Comparison of ENCODE assay signal across 1 cellular context in the genomic region with DNA sequence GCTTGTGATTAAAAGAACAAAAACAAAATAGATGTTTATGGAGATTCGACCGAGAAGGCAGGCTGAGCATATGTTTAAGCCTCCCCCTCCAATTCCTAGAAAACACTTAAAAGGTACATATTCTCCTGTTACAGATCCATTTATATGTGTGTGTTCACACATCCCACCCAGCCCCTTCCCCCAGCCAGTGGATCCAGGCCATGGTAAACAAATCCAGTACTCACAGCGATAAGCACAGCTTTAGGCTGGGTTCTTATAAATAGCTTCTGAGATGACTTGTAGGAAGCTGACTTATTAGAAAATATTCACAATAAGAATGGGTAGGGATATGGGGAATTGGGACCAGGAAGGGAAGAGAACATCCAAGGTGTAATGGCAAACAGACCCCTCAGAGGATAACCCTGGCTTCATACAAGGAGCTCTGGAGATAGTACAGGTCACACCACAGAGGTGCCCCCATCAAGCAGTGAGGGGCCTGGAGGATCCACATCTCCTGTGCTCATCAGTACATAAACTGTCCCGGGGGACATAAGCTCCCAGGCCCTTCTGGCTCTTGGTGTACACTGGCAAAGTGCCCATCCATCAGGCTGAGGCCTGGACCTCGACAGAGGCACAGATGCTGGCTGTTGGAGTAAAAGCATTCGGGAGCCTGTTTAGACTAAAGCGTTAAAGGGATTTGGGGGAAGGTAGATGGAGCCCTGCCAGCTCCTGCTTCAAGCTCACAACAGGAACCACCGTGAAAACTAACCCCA.
TF ChIP-seq lines count a peak whose summit lies in the region.

No MANE protein-coding gene starts in this region.

TF ChIP-seq in HEK293, 187 proteins besides CTCF, POLR2A, EP300 and RAD21 (continued from another document and continues in another):
- TF ChIP-seq ZNF558 (tag by site-specific recombination; IDR thresholded peaks at IDR 0.05) (no peak), ZNF521 (tag by site-specific recombination; IDR thresholded peaks at IDR 0.05) (no peak), ZNF549 (tag by site-specific recombination; IDR thresholded peaks at IDR 0.05) (no peak), ZNF510 (tag by site-specific recombination; IDR thresholded peaks at IDR 0.05; ENCODE audit: insufficient replicate concordance) (no peak), ZNF501 (tag by site-specific recombination; IDR thresholded peaks at IDR 0.05) (no peak), ZNF211 (tag by site-specific recombination; IDR thresholded peaks at IDR 0.05; ENCODE audit: low read depth) (no peak), HOXA7 (CRISPR knock-in tag; IDR thresholded peaks at IDR 0.05; ENCODE audit: borderline replicate concordance) (no peak), ZBTB48 (tag by site-specific recombination; IDR thresholded peaks at IDR 0.05) (peak; percentile 57; the same call in 1 of the 2 replicates), TRIM28 (IDR thresholded peaks at IDR 0.05; ENCODE audit: borderline replicate concordance, low read length) (no peak), KLF8 (tag by site-specific recombination; IDR thresholded peaks at IDR 0.05) (no peak), ZNF394 (tag by site-specific recombination; IDR thresholded peaks at IDR 0.05; ENCODE audit: borderline replicate concordance) (no peak), ZNF16 (tag by site-specific recombination; IDR thresholded peaks at IDR 0.05; ENCODE audit: low read depth) (no peak), ZNF223 (tag by site-specific recombination; IDR thresholded peaks at IDR 0.05) (no peak), TCF7L2 (IDR thresholded peaks at IDR 0.05; ENCODE audit: borderline replicate concordance, low read depth, low read length) (no peak), ZBTB1 (tag by site-specific recombination; IDR thresholded peaks at IDR 0.05) (no peak), ZNF768 (tag by site-specific recombination; IDR thresholded peaks at IDR 0.05) (no peak), SP2 (tag by site-specific recombination; IDR thresholded peaks at IDR 0.05) (no peak), ZNF76 (tag by site-specific recombination; IDR thresholded peaks at IDR 0.05; ENCODE audit: borderline replicate concordance, low read depth) (no peak), ZSCAN23 (tag by site-specific recombination; IDR thresholded peaks at IDR 0.05) (no peak), ZNF174 (tag by site-specific recombination; IDR thresholded peaks at IDR 0.05) (no peak), SP3 (tag by site-specific recombination; IDR thresholded peaks at IDR 0.05) (no peak), HOXD13 (CRISPR knock-in tag; IDR thresholded peaks at IDR 0.05; ENCODE audit: borderline replicate concordance) (no peak), ZXDB (tag by site-specific recombination; IDR thresholded peaks at IDR 0.05) (no peak; the same call in 1 of the 2 replicates), ZSCAN16 (tag by site-specific recombination; IDR thresholded peaks at IDR 0.05) (no peak), SCRT2 (tag by site-specific recombination; IDR thresholded peaks at IDR 0.05) (no peak), ZNF133 (tag by site-specific recombination; IDR thresholded peaks at IDR 0.05) (no peak), ZBTB8A (tag by site-specific recombination; IDR thresholded peaks at IDR 0.05) (0 out of 2 replicates have a peak, but pooled peaks have one; percentile 16), ZNF221 (tag by site-specific recombination; IDR thresholded peaks at IDR 0.05; ENCODE audit: borderline replicate concordance) (no peak), ZNF792 (tag by site-specific recombination; IDR thresholded peaks at IDR 0.05) (no peak), ZNF561 (tag by site-specific recombination; IDR thresholded peaks at IDR 0.05; ENCODE audit: borderline replicate concordance) (no peak)
- TF ChIP-seq, protein P1, sequence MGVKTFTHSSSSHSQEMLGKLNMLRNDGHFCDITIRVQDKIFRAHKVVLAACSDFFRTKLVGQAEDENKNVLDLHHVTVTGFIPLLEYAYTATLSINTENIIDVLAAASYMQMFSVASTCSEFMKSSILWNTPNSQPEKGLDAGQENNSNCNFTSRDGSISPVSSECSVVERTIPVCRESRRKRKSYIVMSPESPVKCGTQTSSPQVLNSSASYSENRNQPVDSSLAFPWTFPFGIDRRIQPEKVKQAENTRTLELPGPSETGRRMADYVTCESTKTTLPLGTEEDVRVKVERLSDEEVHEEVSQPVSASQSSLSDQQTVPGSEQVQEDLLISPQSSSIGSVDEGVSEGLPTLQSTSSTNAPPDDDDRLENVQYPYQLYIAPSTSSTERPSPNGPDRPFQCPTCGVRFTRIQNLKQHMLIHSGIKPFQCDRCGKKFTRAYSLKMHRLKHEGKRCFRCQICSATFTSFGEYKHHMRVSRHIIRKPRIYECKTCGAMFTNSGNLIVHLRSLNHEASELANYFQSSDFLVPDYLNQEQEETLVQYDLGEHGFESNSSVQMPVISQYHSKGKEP (tag by site-specific recombination; IDR thresholded peaks at IDR 0.05) = no peak
- TF ChIP-seq, protein P2, sequence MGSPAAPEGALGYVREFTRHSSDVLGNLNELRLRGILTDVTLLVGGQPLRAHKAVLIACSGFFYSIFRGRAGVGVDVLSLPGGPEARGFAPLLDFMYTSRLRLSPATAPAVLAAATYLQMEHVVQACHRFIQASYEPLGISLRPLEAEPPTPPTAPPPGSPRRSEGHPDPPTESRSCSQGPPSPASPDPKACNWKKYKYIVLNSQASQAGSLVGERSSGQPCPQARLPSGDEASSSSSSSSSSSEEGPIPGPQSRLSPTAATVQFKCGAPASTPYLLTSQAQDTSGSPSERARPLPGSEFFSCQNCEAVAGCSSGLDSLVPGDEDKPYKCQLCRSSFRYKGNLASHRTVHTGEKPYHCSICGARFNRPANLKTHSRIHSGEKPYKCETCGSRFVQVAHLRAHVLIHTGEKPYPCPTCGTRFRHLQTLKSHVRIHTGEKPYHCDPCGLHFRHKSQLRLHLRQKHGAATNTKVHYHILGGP (tag by site-specific recombination; IDR thresholded peaks at IDR 0.05) = peak; percentile 81
- TF ChIP-seq, protein P3, sequence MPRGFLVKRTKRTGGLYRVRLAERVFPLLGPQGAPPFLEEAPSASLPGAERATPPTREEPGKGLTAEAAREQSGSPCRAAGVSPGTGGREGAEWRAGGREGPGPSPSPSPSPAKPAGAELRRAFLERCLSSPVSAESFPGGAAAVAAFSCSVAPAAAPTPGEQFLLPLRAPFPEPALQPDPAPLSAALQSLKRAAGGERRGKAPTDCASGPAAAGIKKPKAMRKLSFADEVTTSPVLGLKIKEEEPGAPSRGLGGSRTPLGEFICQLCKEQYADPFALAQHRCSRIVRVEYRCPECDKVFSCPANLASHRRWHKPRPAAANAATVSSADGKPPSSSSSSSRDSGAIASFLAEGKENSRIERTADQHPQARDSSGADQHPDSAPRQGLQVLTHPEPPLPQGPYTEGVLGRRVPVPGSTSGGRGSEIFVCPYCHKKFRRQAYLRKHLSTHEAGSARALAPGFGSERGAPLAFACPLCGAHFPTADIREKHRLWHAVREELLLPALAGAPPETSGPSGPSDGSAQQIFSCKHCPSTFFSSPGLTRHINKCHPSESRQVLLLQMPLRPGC (tag by site-specific recombination; IDR thresholded peaks at IDR 0.05) = no peak
- TF ChIP-seq, protein P4, sequence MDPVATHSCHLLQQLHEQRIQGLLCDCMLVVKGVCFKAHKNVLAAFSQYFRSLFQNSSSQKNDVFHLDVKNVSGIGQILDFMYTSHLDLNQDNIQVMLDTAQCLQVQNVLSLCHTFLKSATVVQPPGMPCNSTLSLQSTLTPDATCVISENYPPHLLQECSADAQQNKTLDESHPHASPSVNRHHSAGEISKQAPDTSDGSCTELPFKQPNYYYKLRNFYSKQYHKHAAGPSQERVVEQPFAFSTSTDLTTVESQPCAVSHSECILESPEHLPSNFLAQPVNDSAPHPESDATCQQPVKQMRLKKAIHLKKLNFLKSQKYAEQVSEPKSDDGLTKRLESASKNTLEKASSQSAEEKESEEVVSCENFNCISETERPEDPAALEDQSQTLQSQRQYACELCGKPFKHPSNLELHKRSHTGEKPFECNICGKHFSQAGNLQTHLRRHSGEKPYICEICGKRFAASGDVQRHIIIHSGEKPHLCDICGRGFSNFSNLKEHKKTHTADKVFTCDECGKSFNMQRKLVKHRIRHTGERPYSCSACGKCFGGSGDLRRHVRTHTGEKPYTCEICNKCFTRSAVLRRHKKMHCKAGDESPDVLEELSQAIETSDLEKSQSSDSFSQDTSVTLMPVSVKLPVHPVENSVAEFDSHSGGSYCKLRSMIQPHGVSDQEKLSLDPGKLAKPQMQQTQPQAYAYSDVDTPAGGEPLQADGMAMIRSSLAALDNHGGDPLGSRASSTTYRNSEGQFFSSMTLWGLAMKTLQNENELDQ (tag by site-specific recombination; IDR thresholded peaks at IDR 0.05; ENCODE audit: low read depth) = no peak
- TF ChIP-seq, protein P5, sequence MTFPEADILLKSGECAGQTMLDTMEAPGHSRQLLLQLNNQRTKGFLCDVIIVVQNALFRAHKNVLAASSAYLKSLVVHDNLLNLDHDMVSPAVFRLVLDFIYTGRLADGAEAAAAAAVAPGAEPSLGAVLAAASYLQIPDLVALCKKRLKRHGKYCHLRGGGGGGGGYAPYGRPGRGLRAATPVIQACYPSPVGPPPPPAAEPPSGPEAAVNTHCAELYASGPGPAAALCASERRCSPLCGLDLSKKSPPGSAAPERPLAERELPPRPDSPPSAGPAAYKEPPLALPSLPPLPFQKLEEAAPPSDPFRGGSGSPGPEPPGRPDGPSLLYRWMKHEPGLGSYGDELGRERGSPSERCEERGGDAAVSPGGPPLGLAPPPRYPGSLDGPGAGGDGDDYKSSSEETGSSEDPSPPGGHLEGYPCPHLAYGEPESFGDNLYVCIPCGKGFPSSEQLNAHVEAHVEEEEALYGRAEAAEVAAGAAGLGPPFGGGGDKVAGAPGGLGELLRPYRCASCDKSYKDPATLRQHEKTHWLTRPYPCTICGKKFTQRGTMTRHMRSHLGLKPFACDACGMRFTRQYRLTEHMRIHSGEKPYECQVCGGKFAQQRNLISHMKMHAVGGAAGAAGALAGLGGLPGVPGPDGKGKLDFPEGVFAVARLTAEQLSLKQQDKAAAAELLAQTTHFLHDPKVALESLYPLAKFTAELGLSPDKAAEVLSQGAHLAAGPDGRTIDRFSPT (tag by site-specific recombination; IDR thresholded peaks at IDR 0.05) = no peak
- TF ChIP-seq, protein P6, sequence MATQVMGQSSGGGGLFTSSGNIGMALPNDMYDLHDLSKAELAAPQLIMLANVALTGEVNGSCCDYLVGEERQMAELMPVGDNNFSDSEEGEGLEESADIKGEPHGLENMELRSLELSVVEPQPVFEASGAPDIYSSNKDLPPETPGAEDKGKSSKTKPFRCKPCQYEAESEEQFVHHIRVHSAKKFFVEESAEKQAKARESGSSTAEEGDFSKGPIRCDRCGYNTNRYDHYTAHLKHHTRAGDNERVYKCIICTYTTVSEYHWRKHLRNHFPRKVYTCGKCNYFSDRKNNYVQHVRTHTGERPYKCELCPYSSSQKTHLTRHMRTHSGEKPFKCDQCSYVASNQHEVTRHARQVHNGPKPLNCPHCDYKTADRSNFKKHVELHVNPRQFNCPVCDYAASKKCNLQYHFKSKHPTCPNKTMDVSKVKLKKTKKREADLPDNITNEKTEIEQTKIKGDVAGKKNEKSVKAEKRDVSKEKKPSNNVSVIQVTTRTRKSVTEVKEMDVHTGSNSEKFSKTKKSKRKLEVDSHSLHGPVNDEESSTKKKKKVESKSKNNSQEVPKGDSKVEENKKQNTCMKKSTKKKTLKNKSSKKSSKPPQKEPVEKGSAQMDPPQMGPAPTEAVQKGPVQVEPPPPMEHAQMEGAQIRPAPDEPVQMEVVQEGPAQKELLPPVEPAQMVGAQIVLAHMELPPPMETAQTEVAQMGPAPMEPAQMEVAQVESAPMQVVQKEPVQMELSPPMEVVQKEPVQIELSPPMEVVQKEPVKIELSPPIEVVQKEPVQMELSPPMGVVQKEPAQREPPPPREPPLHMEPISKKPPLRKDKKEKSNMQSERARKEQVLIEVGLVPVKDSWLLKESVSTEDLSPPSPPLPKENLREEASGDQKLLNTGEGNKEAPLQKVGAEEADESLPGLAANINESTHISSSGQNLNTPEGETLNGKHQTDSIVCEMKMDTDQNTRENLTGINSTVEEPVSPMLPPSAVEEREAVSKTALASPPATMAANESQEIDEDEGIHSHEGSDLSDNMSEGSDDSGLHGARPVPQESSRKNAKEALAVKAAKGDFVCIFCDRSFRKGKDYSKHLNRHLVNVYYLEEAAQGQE (tag by site-specific recombination; IDR thresholded peaks at IDR 0.05) = no peak
- TF ChIP-seq, protein P7, sequence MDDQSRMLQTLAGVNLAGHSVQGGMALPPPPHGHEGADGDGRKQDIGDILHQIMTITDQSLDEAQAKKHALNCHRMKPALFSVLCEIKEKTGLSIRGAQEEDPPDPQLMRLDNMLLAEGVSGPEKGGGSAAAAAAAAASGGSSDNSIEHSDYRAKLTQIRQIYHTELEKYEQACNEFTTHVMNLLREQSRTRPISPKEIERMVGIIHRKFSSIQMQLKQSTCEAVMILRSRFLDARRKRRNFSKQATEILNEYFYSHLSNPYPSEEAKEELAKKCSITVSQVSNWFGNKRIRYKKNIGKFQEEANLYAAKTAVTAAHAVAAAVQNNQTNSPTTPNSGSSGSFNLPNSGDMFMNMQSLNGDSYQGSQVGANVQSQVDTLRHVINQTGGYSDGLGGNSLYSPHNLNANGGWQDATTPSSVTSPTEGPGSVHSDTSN (CRISPR knock-in tag; IDR thresholded peaks at IDR 0.05) = no peak
- TF ChIP-seq, protein P8, sequence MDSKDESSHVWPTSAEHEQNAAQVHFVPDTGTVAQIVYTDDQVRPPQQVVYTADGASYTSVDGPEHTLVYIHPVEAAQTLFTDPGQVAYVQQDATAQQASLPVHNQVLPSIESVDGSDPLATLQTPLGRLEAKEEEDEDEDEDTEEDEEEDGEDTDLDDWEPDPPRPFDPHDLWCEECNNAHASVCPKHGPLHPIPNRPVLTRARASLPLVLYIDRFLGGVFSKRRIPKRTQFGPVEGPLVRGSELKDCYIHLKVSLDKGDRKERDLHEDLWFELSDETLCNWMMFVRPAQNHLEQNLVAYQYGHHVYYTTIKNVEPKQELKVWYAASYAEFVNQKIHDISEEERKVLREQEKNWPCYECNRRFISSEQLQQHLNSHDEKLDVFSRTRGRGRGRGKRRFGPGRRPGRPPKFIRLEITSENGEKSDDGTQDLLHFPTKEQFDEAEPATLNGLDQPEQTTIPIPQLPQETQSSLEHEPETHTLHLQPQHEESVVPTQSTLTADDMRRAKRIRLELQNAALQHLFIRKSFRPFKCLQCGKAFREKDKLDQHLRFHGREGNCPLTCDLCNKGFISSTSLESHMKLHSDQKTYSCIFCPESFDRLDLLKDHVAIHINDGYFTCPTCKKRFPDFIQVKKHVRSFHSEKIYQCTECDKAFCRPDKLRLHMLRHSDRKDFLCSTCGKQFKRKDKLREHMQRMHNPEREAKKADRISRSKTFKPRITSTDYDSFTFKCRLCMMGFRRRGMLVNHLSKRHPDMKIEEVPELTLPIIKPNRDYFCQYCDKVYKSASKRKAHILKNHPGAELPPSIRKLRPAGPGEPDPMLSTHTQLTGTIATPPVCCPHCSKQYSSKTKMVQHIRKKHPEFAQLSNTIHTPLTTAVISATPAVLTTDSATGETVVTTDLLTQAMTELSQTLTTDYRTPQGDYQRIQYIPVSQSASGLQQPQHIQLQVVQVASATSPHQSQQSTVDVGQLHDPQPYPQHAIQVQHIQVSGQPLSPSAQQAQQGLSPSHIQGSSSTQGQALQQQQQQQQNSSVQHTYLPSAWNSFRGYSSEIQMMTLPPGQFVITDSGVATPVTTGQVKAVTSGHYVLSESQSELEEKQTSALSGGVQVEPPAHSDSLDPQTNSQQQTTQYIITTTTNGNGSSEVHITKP (tag by site-specific recombination; IDR thresholded peaks at IDR 0.05) = peak; percentile 30; the same call in 1 of the 2 replicates
- TF ChIP-seq, protein P9, sequence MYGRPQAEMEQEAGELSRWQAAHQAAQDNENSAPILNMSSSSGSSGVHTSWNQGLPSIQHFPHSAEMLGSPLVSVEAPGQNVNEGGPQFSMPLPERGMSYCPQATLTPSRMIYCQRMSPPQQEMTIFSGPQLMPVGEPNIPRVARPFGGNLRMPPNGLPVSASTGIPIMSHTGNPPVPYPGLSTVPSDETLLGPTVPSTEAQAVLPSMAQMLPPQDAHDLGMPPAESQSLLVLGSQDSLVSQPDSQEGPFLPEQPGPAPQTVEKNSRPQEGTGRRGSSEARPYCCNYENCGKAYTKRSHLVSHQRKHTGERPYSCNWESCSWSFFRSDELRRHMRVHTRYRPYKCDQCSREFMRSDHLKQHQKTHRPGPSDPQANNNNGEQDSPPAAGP (tag by site-specific recombination; IDR thresholded peaks at IDR 0.05) = no peak
